Comparison of ENCODE assay signal across 22 cellular contexts in the genomic region with DNA sequence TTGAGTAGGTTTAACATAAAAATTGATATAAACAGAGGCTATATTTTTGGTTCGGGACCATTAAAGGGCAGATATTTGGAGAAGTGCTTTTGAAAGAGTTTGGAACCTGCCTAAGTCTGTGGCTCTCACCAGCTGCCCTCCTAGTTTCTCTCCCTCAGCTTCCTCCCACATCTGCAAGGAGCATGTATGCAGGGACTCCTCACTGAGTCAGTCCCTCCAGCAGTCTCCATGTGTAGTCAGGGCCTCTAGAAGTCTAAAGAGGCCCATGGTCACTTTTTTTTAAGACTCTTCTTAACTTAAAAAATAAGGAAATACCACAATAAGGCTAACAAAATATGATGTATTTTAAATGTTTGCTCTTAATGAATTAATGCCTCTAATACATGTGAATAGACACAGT.
DNase-seq lines count a peak whose midpoint lies in the region; ATAC-seq and TF ChIP-seq lines count a peak whose summit lies in the region.
"Had no signal": no experiment of that assay in that cellular context is flagged by ENCODE, and none has a peak within 500 bp of the region (broad histone marks: within the 10 kb centered on the region; RNA-seq: fewer than 3 reads in every experiment).

No MANE protein-coding gene starts in this region.

- no peak overlapping the region for H3K27ac ChIP-seq in CD4-positive, alpha-beta T cell (ENCODE audit: low read depth, low read length)
- no peak overlapping the region for H3K27ac ChIP-seq in foreskin keratinocyte
- H3K27ac ChIP-seq: lower lobe of right lung, SK-N-MC, thoracic aorta had no signal

- no peaks in the 10 kb centered on the region for H3K27me3 Mint-ChIP-seq in CD4-positive, alpha-beta T cell
- H3K27me3 Mint-ChIP-seq in T-helper 17 cell = no peaks in the 10 kb centered on the region
- no peaks in the 10 kb centered on the region for H3K27me3 Mint-ChIP-seq in activated T-cell treated with anti-CD3 and anti-CD28 coated beads, Interleukin-2, amount 50 U/mL, for 24 hours
- H3K27me3 Mint-ChIP-seq: stimulated activated naive CD8-positive, alpha-beta T cell treated with anti-CD3 and anti-CD28 coated beads, Interleukin-15, Interleukin-2, amounts not matched to agents 100 ng/mL and 50 ng/mL, for 24 hours had no signal

- no peaks in the 10 kb centered on the region for H3K9me3 ChIP-seq in CD4-positive, alpha-beta T cell (ENCODE audit: control insufficient read depth, low read length)
- H3K9me3 ChIP-seq in T-helper 17 cell (ENCODE audit: control insufficient read depth, low read length, poor library complexity, severe bottlenecking) = no peaks in the 10 kb centered on the region
- H3K9me3 ChIP-seq: lower lobe of right lung, thoracic aorta had no signal

- H3K4me1 ChIP-seq in foreskin keratinocyte = peaks cover 5% of the 10 kb centered on the region

- intact Hi-C loops in CD4-positive, alpha-beta T cell (cut with DNase I, micrococcal nuclease) = no loop called here

- peaks cover 2% of the 10 kb centered on the region for H3K9me3 Mint-ChIP-seq in CD4-positive, alpha-beta T cell
- H3K9me3 Mint-ChIP-seq in activated T-cell treated with anti-CD3 and anti-CD28 coated beads, Interleukin-2, amount 50 U/mL, for 24 hours = no peaks in the 10 kb centered on the region
- H3K9me3 Mint-ChIP-seq: natural killer cell; stimulated activated naive CD8-positive, alpha-beta T cell treated with anti-CD3 and anti-CD28 coated beads, Interleukin-15, Interleukin-2, amounts not matched to agents 100 ng/mL and 50 ng/mL, for 24 hours had no signal

- DNase-seq in CD4-positive, alpha-beta T cell = no peak
- no peak for DNase-seq in T-helper 17 cell
- DNase-seq in foreskin keratinocyte = no peak
- DNase-seq in activated T-cell treated with anti-CD3 and anti-CD28 coated beads, Interleukin-2, amount 50 U/mL, for 24 hours = no peak
- no peak for DNase-seq in HEK293T (ENCODE audit: extremely low spot score)
- DNase-seq in NCI-H128 (lab: John Stamatoyannopoulos, UW; ENCODE audit: unreplicated experiment) = no peak
- DNase-seq: activated naive CD4-positive, alpha-beta T cell treated with Interleukin-2 at 50 U/mL for 16 hours; activated T-cell treated with anti-CD3 and anti-CD28 coated beads, Interleukin-2, amount 50 U/mL, for 1 hour; lower lobe of right lung; natural killer cell; NCI-H1105 treated with DMSO at 0.1 percent for 48 hours; NCI-H2029 treated with DMSO at 0.1 percent for 48 hours; NCI-H2227 treated with DMSO at 0.1 percent for 48 hours; NCI-H69; occipital lobe had no signal

- no peaks in the 10 kb centered on the region for H3K27me3 ChIP-seq in CD4-positive, alpha-beta T cell (ENCODE audit: control insufficient read depth, insufficient read depth, low read length)
- H3K27me3 ChIP-seq in foreskin keratinocyte = no peaks in the 10 kb centered on the region

- H3K27ac Mint-ChIP-seq in CD4-positive, alpha-beta T cell = peak overlapping the region; percentile 29
- peak overlapping the region; percentile 89 for H3K27ac Mint-ChIP-seq in T-helper 17 cell
- H3K27ac Mint-ChIP-seq in activated T-cell treated with anti-CD3 and anti-CD28 coated beads, Interleukin-2, amount 50 U/mL, for 24 hours = no peak overlapping the region
- H3K27ac Mint-ChIP-seq: natural killer cell; stimulated activated naive CD8-positive, alpha-beta T cell treated with anti-CD3 and anti-CD28 coated beads, Interleukin-15, Interleukin-2, amounts not matched to agents 100 ng/mL and 50 ng/mL, for 24 hours had no signal

- CTCF ChIA-PET in CD4-positive, alpha-beta T cell (lab: Charles Lee) = no interaction called here
- CTCF ChIA-PET in HEK293T (lab: Yijun Ruan, JAX) = no interaction called here

- no peak for TF ChIP-seq CTCF in CD4-positive, alpha-beta T cell (IDR thresholded peaks at IDR 0.05)
- no peak for TF ChIP-seq CTCF in foreskin keratinocyte (conservative IDR thresholded peaks at IDR 0.05)

- POLR2A ChIA-PET in CD4-positive, alpha-beta T cell (lab: Charles Lee) = no interaction called here
- POLR2A ChIA-PET in HEK293T (lab: Yijun Ruan, JAX) = no interaction called here

- H3K4me1 Mint-ChIP-seq in CD4-positive, alpha-beta T cell (ENCODE audit: low read depth) = peaks cover 23% of the 10 kb centered on the region
- H3K4me1 Mint-ChIP-seq in T-helper 17 cell = peaks cover 21% of the 10 kb centered on the region
- H3K4me1 Mint-ChIP-seq in activated T-cell treated with anti-CD3 and anti-CD28 coated beads, Interleukin-2, amount 50 U/mL, for 24 hours (ENCODE audit: low read depth) = peaks cover 23% of the 10 kb centered on the region
- H3K4me1 Mint-ChIP-seq: natural killer cell had no signal

- H3K36me3 Mint-ChIP-seq in CD4-positive, alpha-beta T cell (ENCODE audit: low read depth) = no peaks in the 10 kb centered on the region
- H3K36me3 Mint-ChIP-seq in T-helper 17 cell (ENCODE audit: low read depth) = peaks cover 3% of the 10 kb centered on the region
- H3K36me3 Mint-ChIP-seq in activated T-cell treated with anti-CD3 and anti-CD28 coated beads, Interleukin-2, amount 50 U/mL, for 24 hours (ENCODE audit: low read depth) = no peaks in the 10 kb centered on the region
- H3K36me3 Mint-ChIP-seq: brain, IgD-negative memory B cell, natural killer cell had no signal

- H3K4me3 Mint-ChIP-seq in CD4-positive, alpha-beta T cell = no peak overlapping the region
- H3K4me3 Mint-ChIP-seq in T-helper 17 cell = no peak overlapping the region
- no peak overlapping the region for H3K4me3 Mint-ChIP-seq in activated T-cell treated with anti-CD3 and anti-CD28 coated beads, Interleukin-2, amount 50 U/mL, for 24 hours
- H3K4me3 Mint-ChIP-seq: brain; natural killer cell; stimulated activated naive CD8-positive, alpha-beta T cell treated with anti-CD3 and anti-CD28 coated beads, Interleukin-15, Interleukin-2, amounts not matched to agents 100 ng/mL and 50 ng/mL, for 24 hours had no signal

- ATAC-seq in CD4-positive, alpha-beta T cell (ENCODE audit: poor library complexity) = no peak
- peak; percentile 7 for ATAC-seq in HG03432 (IDR thresholded peaks at IDR 0.05; ENCODE audit: unreplicated experiment)
- ATAC-seq in T-helper 17 cell = no peak
- ATAC-seq in foreskin keratinocyte = peak; percentile 34
- no peak for ATAC-seq in SK-N-SH treated with all-trans-retinoic acid at 6 μM for 48 hours
- ATAC-seq: natural killer cell had no signal

TF ChIP-seq in HEK293T, 16 proteins besides CTCF, POLR2A, EP300 and RAD21:
- TF ChIP-seq HDGF (IDR thresholded peaks at IDR 0.05; ENCODE audit: borderline replicate concordance) (no peak), ARNT (IDR thresholded peaks at IDR 0.05) (no peak), NFRKB (IDR thresholded peaks at IDR 0.05) (no peak), CTBP1 (IDR thresholded peaks at IDR 0.05; ENCODE audit: borderline replicate concordance) (no peak), FOXK2 (IDR thresholded peaks at IDR 0.05) (no peak), SUZ12 (IDR thresholded peaks at IDR 0.05) (no peak), L3MBTL2 (conservative IDR thresholded peaks at IDR 0.05) (no peak), FOXM1 (IDR thresholded peaks at IDR 0.05; ENCODE audit: borderline replicate concordance) (no peak), ZNF384 (IDR thresholded peaks at IDR 0.05) (no peak), LEF1 (IDR thresholded peaks at IDR 0.05; ENCODE audit: borderline replicate concordance) (no peak), BHLHE40 (IDR thresholded peaks at IDR 0.05; ENCODE audit: borderline replicate concordance) (no peak), FOXA1 (IDR thresholded peaks at IDR 0.05) (no peak), TARDBP (IDR thresholded peaks at IDR 0.05) (no peak), SP1 (IDR thresholded peaks at IDR 0.05) (no peak), ELF4 (IDR thresholded peaks at IDR 0.05) (no peak)
- TF ChIP-seq, protein P1, sequence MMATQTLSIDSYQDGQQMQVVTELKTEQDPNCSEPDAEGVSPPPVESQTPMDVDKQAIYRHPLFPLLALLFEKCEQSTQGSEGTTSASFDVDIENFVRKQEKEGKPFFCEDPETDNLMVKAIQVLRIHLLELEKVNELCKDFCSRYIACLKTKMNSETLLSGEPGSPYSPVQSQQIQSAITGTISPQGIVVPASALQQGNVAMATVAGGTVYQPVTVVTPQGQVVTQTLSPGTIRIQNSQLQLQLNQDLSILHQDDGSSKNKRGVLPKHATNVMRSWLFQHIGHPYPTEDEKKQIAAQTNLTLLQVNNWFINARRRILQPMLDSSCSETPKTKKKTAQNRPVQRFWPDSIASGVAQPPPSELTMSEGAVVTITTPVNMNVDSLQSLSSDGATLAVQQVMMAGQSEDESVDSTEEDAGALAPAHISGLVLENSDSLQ (IDR thresholded peaks at IDR 0.05) = no peak
TF ChIP-seq in HEK293T: peak in this region for 0.

TF ChIP-seq in SK-N-SH treated with all-trans-retinoic acid at 6 μM for 48 hours, 23 proteins besides CTCF, POLR2A, EP300 and RAD21 (continues in another document):
- TF ChIP-seq, protein P2, sequence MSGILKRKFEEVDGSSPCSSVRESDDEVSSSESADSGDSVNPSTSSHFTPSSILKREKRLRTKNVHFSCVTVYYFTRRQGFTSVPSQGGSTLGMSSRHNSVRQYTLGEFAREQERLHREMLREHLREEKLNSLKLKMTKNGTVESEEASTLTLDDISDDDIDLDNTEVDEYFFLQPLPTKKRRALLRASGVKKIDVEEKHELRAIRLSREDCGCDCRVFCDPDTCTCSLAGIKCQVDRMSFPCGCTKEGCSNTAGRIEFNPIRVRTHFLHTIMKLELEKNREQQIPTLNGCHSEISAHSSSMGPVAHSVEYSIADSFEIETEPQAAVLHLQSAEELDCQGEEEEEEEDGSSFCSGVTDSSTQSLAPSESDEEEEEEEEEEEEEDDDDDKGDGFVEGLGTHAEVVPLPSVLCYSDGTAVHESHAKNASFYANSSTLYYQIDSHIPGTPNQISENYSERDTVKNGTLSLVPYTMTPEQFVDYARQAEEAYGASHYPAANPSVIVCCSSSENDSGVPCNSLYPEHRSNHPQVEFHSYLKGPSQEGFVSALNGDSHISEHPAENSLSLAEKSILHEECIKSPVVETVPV (CRISPR knock-in tag; IDR thresholded peaks at IDR 0.05) = no peak
- TF ChIP-seq TOX (CRISPR knock-in tag; IDR thresholded peaks at IDR 0.05; ENCODE audit: borderline replicate concordance) (no peak), ZNF70 (CRISPR knock-in tag; IDR thresholded peaks at IDR 0.05) (no peak), OSR1 (CRISPR knock-in tag; IDR thresholded peaks at IDR 0.05) (no peak), ZFP30 (CRISPR knock-in tag; IDR thresholded peaks at IDR 0.05) (no peak)
- TF ChIP-seq, protein P3, sequence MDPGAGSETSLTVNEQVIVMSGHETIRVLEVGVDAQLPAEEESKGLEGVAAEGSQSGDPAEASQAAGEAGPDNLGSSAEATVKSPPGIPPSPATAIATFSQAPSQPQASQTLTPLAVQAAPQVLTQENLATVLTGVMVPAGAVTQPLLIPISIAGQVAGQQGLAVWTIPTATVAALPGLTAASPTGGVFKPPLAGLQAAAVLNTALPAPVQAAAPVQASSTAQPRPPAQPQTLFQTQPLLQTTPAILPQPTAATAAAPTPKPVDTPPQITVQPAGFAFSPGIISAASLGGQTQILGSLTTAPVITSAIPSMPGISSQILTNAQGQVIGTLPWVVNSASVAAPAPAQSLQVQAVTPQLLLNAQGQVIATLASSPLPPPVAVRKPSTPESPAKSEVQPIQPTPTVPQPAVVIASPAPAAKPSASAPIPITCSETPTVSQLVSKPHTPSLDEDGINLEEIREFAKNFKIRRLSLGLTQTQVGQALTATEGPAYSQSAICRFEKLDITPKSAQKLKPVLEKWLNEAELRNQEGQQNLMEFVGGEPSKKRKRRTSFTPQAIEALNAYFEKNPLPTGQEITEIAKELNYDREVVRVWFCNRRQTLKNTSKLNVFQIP (CRISPR knock-in tag; IDR thresholded peaks at IDR 0.05; ENCODE audit: borderline replicate concordance, low read depth) = no peak

Comparison
In these comparisons a context has a peak if more than half of its experiments do, and no peak if none do; other contexts are left out.
1. ATAC-seq: peak in HG03432 (single experiment) and foreskin keratinocyte (single experiment); none in CD4-positive, alpha-beta T cell (single experiment), T-helper 17 cell (single experiment) and SK-N-SH treated with all-trans-retinoic acid at 6 μM for 48 hours (single experiment).